Comparison of ENCODE assay signal across 30 cellular contexts in genomic region chr2:154614906-154615305, GRCh38.
"Had no signal": no experiment of that assay in that cellular context is flagged by ENCODE, and none has a peak within 500 bp of the region (broad histone marks: within the 10 kb centered on the region; RNA-seq: fewer than 3 reads in every experiment).

No MANE protein-coding gene starts in this region.

- H3K4me1 ChIP-seq: adrenal gland had no signal

- H3K27me3 ChIP-seq: adrenal gland, cardiac muscle cell had no signal

- H3K4me3 ChIP-seq: adrenal gland, cardiac muscle cell had no signal

- DNase-seq: activated B cell treated with CpG ODN at 0.5 μM for 24 hours; activated CD4-positive, alpha-beta memory T cell treated with anti-CD3 and anti-CD28 coated beads for 36 hours; activated CD4-positive, alpha-beta T cell treated with anti-CD3 and anti-CD28 coated beads for 4 hours; activated CD4-positive, alpha-beta T cell treated with anti-CD3 and anti-CD28 coated beads, Interleukin-2, amount 10 ng/mL, durations not matched to agents 24 days and 14 days; activated CD4-positive, alpha-beta T cell treated with anti-CD3 and anti-CD28 coated beads, Interleukin-2, amount 50 U/mL, for 1 hour; activated CD4-positive, alpha-beta T cell treated with anti-CD3 and anti-CD28 coated beads, Interleukin-2, amount 50 U/mL, for 4 hours; activated CD4-positive, CD25-positive, alpha-beta regulatory T cell treated with anti-CD3 and anti-CD28 coated beads, Interleukin-2, amount 50 U/mL, for 72 hours; activated CD8-positive, alpha-beta memory T cell treated with anti-CD3 and anti-CD28 coated beads, Interleukin-2, amount 50 U/mL, for 4 hours; activated CD8-positive, alpha-beta T cell treated with anti-CD3 and anti-CD28 coated beads for 36 hours; activated effector memory CD4-positive, alpha-beta T cell treated with anti-CD3 and anti-CD28 coated beads, Interleukin-2, amount 50 U/mL, for 16 hours; activated gamma-delta T cell treated with Interleukin-2 at 50 U/mL for 16 hours; activated naive CD4-positive, alpha-beta T cell; activated naive CD4-positive, alpha-beta T cell treated with anti-CD3 and anti-CD28 coated beads for 36 hours; activated naive CD4-positive, alpha-beta T cell treated with anti-CD3 and anti-CD28 coated beads, Interleukin-2, amount 50 U/mL, for 16 hours; activated naive CD8-positive, alpha-beta T cell treated with anti-CD3 and anti-CD28 coated beads for 36 hours; activated T-cell treated with anti-CD3 and anti-CD28 coated beads for 4 hours; activated T-cell treated with anti-CD3 and anti-CD28 coated beads, Interleukin-2, amount 50 U/mL, for 1 hour; activated T-cell treated with anti-CD3 and anti-CD28 coated beads, Interleukin-2, amount 50 U/mL, for 4 hours; activated T-cell treated with anti-CD3 and anti-CD28 coated beads, Interleukin-2, amount 50 U/mL, for 72 hours; adrenal gland; amniotic stem cell; aorta; central memory CD4-positive, alpha-beta T cell; T-cell; T-helper 17 cell; T-helper 9 cell had no signal

- ATAC-seq: activated CD8-positive, alpha-beta T cell treated with anti-CD3 and anti-CD28 coated beads for 36 hours; activated naive CD4-positive, alpha-beta T cell treated with anti-CD3 and anti-CD28 coated beads, Interleukin-2, amount 50 U/mL, for 72 hours; activated T-cell treated with anti-CD3 and anti-CD28 coated beads, Interleukin-2, amount 50 U/mL, for 4 hours; activated T-cell treated with anti-CD3 and anti-CD28 coated beads, Interleukin-2, amount 50 U/mL, for 72 hours; activated T-helper 17 cell treated with anti-CD3 and anti-CD28 coated beads, Interleukin-2, amount 50 U/mL, for 72 hours; T-cell; T-helper 17 cell had no signal

- H3K27ac ChIP-seq: adrenal gland, cardiac muscle cell, VCaP had no signal

- H3K36me3 ChIP-seq: adrenal gland, cardiac muscle cell had no signal
